In the genomic region with DNA sequence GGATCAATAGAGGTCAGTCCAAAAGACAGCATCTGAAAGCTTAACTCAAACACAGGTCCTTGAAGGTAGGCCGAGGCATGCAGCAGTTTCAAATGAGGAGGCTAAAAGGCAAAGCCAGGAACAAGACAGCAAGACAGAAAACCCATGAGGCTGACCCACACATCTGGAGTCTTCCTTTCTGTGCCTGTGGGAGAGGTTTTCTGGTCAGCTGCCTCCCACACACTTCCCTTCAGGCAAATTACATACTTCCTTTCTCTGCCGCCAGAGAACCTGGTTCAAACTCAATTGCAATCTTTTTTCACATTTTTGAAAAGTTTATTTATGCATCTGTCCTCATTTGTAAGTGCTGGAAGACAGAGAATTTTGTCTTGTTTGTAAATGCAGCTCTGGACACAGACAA, we compare ENCODE assay signal across 9 cellular contexts. TPM values are rescaled to one million over a fixed set of nuclear protein-coding genes. Genes with fewer than 3 reads are reported as not detected.
DNase-seq lines count a peak whose midpoint lies in the region; ATAC-seq and TF ChIP-seq lines count a peak whose summit lies in the region.
"Had no signal": no experiment of that assay in that cellular context is flagged by ENCODE, and none has a peak within 500 bp of the region (broad histone marks: within the 10 kb centered on the region; RNA-seq: fewer than 3 reads in every experiment).

No MANE protein-coding gene starts in this region.

- H3K4me3 Mint-ChIP-seq in activated naive CD8-positive, alpha-beta T cell treated with anti-CD3 and anti-CD28 coated beads, Interleukin-2, amount 10 ng/mL, durations not matched to agents 7 days and 5 days: peak overlapping the region; percentile 42
- H3K4me3 Mint-ChIP-seq in neural crest cell: no peak overlapping the region

- H3K27me3 ChIP-seq in BJ (ENCODE audit: control insufficient read depth, insufficient read depth, low read length): no peaks in the 10 kb centered on the region
- H3K27me3 ChIP-seq: cardiac muscle cell had no signal

- TF ChIP-seq CTCF in BJ (IDR thresholded peaks at IDR 0.05; ENCODE audit: insufficient read depth, low read depth, low read length) (0 out of 2 replicates have a peak, but pooled peaks have one; percentile 10), neural crest cell (conservative IDR thresholded peaks at IDR 0.05) (no peak)

- H3K9me3 Mint-ChIP-seq in activated naive CD8-positive, alpha-beta T cell treated with anti-CD3 and anti-CD28 coated beads, Interleukin-2, amount 10 ng/mL, durations not matched to agents 7 days and 5 days: no peaks in the 10 kb centered on the region
- no peaks in the 10 kb centered on the region for H3K9me3 Mint-ChIP-seq in neural crest cell

- DNase-seq in BJ (ENCODE audit: low read depth) (no peak), neural crest cell (ENCODE audit: low read depth, low spot score) (no peak), nucleus accumbens (lab: John Stamatoyannopoulos, UW) (no peak)
- DNase-seq in activated naive CD8-positive, alpha-beta T cell treated with anti-CD3 and anti-CD28 coated beads, Interleukin-2, amount 10 ng/mL, durations not matched to agents 7 days and 5 days: no peak
- no peak for DNase-seq in stimulated activated CD4-positive, alpha-beta T cell treated with anti-CD3 and anti-CD28 coated beads, Interleukin-4, amount 100 ng/mL, for 24 hours
- DNase-seq in effector CD8-positive, alpha-beta T cell (lab: John Stamatoyannopoulos, UW): no peak

- H3K36me3 ChIP-seq in BJ (ENCODE audit: control insufficient read depth, insufficient read depth, low read length): no peaks in the 10 kb centered on the region
- H3K36me3 ChIP-seq: cardiac muscle cell had no signal

- H3K4me3 ChIP-seq in BJ (ENCODE audit: low read depth, low read length): no peak overlapping the region
- H3K4me3 ChIP-seq: cardiac muscle cell had no signal

- H3K36me3 Mint-ChIP-seq in activated naive CD8-positive, alpha-beta T cell treated with anti-CD3 and anti-CD28 coated beads, Interleukin-2, amount 10 ng/mL, durations not matched to agents 7 days and 5 days: peaks cover 29% of the 10 kb centered on the region
- no peaks in the 10 kb centered on the region for H3K36me3 Mint-ChIP-seq in neural crest cell (ENCODE audit: low read depth)

- peak; percentile 65 for ATAC-seq in GM19324 (IDR thresholded peaks at IDR 0.05; ENCODE audit: low FRiP score, unreplicated experiment)
- peak; percentile 58 for ATAC-seq in HG03342 (IDR thresholded peaks at IDR 0.05; ENCODE audit: unreplicated experiment)
- no peak for ATAC-seq in activated naive CD8-positive, alpha-beta T cell treated with anti-CD3 and anti-CD28 coated beads, Interleukin-2, amount 10 ng/mL, durations not matched to agents 7 days and 5 days (ENCODE audit: low read depth)

- H3K27ac Mint-ChIP-seq in activated naive CD8-positive, alpha-beta T cell treated with anti-CD3 and anti-CD28 coated beads, Interleukin-2, amount 10 ng/mL, durations not matched to agents 7 days and 5 days: peak overlapping the region; percentile 68
- peak overlapping the region; percentile 5 for H3K27ac Mint-ChIP-seq in neural crest cell (ENCODE audit: unreplicated experiment)

- POLR2A ChIA-PET in BJ (lab: Charles Lee): no interaction called here
- POLR2A ChIA-PET in activated naive CD8-positive, alpha-beta T cell treated with anti-CD3 and anti-CD28 coated beads, Interleukin-2, amount 10 ng/mL, durations not matched to agents 7 days and 5 days (lab: Charles Lee): no interaction called here

- H3K27me3 Mint-ChIP-seq in activated naive CD8-positive, alpha-beta T cell treated with anti-CD3 and anti-CD28 coated beads, Interleukin-2, amount 10 ng/mL, durations not matched to agents 7 days and 5 days: no peaks in the 10 kb centered on the region
- no peaks in the 10 kb centered on the region for H3K27me3 Mint-ChIP-seq in neural crest cell (ENCODE audit: low read depth)

- peaks cover 34% of the 10 kb centered on the region for H3K4me1 Mint-ChIP-seq in activated naive CD8-positive, alpha-beta T cell treated with anti-CD3 and anti-CD28 coated beads, Interleukin-2, amount 10 ng/mL, durations not matched to agents 7 days and 5 days
- H3K4me1 Mint-ChIP-seq in neural crest cell: peaks cover 43% of the 10 kb centered on the region

- CTCF ChIA-PET in BJ (lab: Yijun Ruan, JAX): interaction anchor here (0.9 to 2.6 kb wide), 9 partner anchors 12 to 214 kb away, joined by 3 to 13 read pairs (median 3); no protein-coding TSS in a partner anchor

RNA-seq across cellular contexts. Expression of a gene that starts 29.8 kb away (rescaled TPM):
- polyA plus RNA-seq in BJ (2011; rRNA removed): not detected in 2 replicates
- not detected in 2 replicates for polyA minus RNA-seq in BJ (2011; rRNA and poly(A)+ RNA removed)
- 10 to 100 TPM; 18.9 to 20.8 TPM for total RNA-seq in activated naive CD8-positive, alpha-beta T cell treated with anti-CD3 and anti-CD28 coated beads, Interleukin-2, amount 10 ng/mL, durations not matched to agents 7 days and 5 days
- total RNA-seq in neural crest cell: not detected in 2 replicates
- total RNA-seq: cardiac muscle cell had no signal
- polyA plus RNA-seq: cardiac muscle cell had no signal

Comparison
In these comparisons a context has a peak if more than half of its experiments do, and no peak if none do; other contexts are left out.
1. RNA of a gene that starts 29.8 kb away (total RNA-seq): 18.9 to 20.8 TPM in activated naive CD8-positive, alpha-beta T cell treated with anti-CD3 and anti-CD28 coated beads, Interleukin-2, amount 10 ng/mL, durations not matched to agents 7 days and 5 days; not detected in neural crest cell; every median in the first group is over 10 times any median in the second.